Comparison of ENCODE assay signal across 1 cellular context in the genomic region with DNA sequence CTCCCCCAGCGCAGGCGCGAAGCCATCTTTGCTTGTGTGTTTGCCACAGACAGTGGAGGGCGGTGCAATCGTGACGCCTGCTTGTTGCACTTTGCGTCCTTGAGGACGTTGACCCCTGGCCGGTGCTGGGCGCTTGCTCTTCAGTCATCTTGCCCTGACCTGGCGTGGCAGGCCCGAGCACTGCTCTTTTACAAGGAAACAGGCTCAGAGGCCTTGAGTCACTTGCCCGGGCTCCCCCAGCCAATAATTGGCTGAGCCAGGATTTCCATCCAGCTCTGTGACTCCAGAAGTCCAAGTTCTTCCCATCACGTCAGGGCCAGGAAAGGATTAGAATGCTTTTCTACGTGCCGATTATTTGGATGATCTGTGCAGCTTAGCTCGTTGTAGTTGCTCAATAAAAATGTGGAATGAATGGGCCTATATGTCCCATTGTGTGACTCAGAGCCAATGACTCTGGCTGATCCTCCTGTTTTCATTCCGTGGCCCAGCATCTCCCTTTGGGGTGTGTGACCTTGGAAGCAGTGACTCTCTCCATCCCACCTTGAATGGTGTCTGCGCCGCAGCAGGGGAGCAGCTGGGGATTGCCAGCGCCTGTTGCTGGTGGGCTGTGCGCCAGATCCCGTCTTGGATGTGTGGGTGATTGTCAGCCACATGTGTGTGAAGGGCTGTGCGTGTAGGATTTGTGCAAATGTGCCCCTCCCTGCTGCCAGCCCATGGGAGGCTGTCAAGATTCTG.
TF ChIP-seq lines count a peak whose summit lies in the region.

No MANE protein-coding gene starts in this region.

TF ChIP-seq in HepG2, 621 proteins besides CTCF, POLR2A, EP300 and RAD21 (continued from another document and continues in another):
- 0 out of 2 replicates have a peak, but pooled peaks have one; percentile 69 for TF ChIP-seq TFAP4 (IDR thresholded peaks at IDR 0.05; ENCODE audit: borderline replicate concordance, low read depth)
- TF ChIP-seq CSRNP1 (CRISPR knock-in tag; IDR thresholded peaks at IDR 0.05): peak; percentile 92
- TF ChIP-seq ZNF496 (CRISPR knock-in tag; IDR thresholded peaks at IDR 0.05; ENCODE audit: insufficient replicate concordance): no peak
- TF ChIP-seq, protein P1, sequence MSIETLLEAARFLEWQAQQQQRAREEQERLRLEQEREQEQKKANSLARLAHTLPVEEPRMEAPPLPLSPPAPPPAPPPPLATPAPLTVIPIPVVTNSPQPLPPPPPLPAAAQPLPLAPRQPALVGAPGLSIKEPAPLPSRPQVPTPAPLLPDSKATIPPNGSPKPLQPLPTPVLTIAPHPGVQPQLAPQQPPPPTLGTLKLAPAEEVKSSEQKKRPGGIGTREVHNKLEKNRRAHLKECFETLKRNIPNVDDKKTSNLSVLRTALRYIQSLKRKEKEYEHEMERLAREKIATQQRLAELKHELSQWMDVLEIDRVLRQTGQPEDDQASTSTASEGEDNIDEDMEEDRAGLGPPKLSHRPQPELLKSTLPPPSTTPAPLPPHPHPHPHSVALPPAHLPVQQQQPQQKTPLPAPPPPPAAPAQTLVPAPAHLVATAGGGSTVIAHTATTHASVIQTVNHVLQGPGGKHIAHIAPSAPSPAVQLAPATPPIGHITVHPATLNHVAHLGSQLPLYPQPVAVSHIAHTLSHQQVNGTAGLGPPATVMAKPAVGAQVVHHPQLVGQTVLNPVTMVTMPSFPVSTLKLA (IDR thresholded peaks at IDR 0.05): peak; percentile 29; the same call in 1 of the 2 replicates
- TF ChIP-seq SALL1 (CRISPR knock-in tag; IDR thresholded peaks at IDR 0.05): peak; percentile 87
- TF ChIP-seq, protein P2, sequence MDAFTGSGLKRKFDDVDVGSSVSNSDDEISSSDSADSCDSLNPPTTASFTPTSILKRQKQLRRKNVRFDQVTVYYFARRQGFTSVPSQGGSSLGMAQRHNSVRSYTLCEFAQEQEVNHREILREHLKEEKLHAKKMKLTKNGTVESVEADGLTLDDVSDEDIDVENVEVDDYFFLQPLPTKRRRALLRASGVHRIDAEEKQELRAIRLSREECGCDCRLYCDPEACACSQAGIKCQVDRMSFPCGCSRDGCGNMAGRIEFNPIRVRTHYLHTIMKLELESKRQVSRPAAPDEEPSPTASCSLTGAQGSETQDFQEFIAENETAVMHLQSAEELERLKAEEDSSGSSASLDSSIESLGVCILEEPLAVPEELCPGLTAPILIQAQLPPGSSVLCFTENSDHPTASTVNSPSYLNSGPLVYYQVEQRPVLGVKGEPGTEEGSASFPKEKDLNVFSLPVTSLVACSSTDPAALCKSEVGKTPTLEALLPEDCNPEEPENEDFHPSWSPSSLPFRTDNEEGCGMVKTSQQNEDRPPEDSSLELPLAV (CRISPR knock-in tag; conservative IDR thresholded peaks at IDR 0.05; ENCODE audit: low read depth): no peak
- TF ChIP-seq FOXP4 (CRISPR knock-in tag; IDR thresholded peaks at IDR 0.05): peak; percentile 96
- no peak for TF ChIP-seq ZNF234 (CRISPR knock-in tag; conservative IDR thresholded peaks at IDR 0.05)
- TF ChIP-seq WIZ (CRISPR knock-in tag; IDR thresholded peaks at IDR 0.05): no peak
- no peak for TF ChIP-seq ZNF382 (CRISPR knock-in tag; IDR thresholded peaks at IDR 0.05; ENCODE audit: borderline replicate concordance)
- peak; percentile 56; the same call in 1 of the 2 replicates for TF ChIP-seq ZNF264 (CRISPR knock-in tag; IDR thresholded peaks at IDR 0.05)
- 0 out of 2 replicates have a peak, but pooled peaks have one; percentile 34 for TF ChIP-seq ZNF563 (CRISPR knock-in tag; IDR thresholded peaks at IDR 0.05)
- TF ChIP-seq ZNF501 (CRISPR knock-in tag; IDR thresholded peaks at IDR 0.05): peak; percentile 80
- peak; percentile 97 for TF ChIP-seq HOXA3 (CRISPR knock-in tag; IDR thresholded peaks at IDR 0.05)
- TF ChIP-seq SMAD3 (CRISPR knock-in tag; IDR thresholded peaks at IDR 0.05): peak; percentile 88
- TF ChIP-seq MYNN (CRISPR knock-in tag; IDR thresholded peaks at IDR 0.05; ENCODE audit: low read depth): no peak
- TF ChIP-seq CAMTA2 (CRISPR knock-in tag; IDR thresholded peaks at IDR 0.05; ENCODE audit: borderline replicate concordance): no peak
- TF ChIP-seq STAT5B (CRISPR knock-in tag; IDR thresholded peaks at IDR 0.05): no peak
- TF ChIP-seq, protein P3, sequence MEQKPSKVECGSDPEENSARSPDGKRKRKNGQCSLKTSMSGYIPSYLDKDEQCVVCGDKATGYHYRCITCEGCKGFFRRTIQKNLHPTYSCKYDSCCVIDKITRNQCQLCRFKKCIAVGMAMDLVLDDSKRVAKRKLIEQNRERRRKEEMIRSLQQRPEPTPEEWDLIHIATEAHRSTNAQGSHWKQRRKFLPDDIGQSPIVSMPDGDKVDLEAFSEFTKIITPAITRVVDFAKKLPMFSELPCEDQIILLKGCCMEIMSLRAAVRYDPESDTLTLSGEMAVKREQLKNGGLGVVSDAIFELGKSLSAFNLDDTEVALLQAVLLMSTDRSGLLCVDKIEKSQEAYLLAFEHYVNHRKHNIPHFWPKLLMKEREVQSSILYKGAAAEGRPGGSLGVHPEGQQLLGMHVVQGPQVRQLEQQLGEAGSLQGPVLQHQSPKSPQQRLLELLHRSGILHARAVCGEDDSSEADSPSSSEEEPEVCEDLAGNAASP (CRISPR knock-in tag; IDR thresholded peaks at IDR 0.05; ENCODE audit: borderline replicate concordance): peak; percentile 96
- TF ChIP-seq ZBTB20 (CRISPR knock-in tag; IDR thresholded peaks at IDR 0.05; ENCODE audit: borderline replicate concordance, low read depth): peak; percentile 67; the same call in 1 of the 2 replicates
- no peak for TF ChIP-seq FIP1L1 (IDR thresholded peaks at IDR 0.05; ENCODE audit: borderline replicate concordance, insufficient read depth, low read depth, low read length)
- peak; percentile 65 for TF ChIP-seq TEAD3 (CRISPR knock-in tag; optimal IDR thresholded peaks at IDR 0.05; ENCODE audit: borderline replicate concordance)
- TF ChIP-seq RAD51 (IDR thresholded peaks at IDR 0.05; ENCODE audit: borderline replicate concordance): no peak
- no peak for TF ChIP-seq NR1H2 (CRISPR knock-in tag; IDR thresholded peaks at IDR 0.05; ENCODE audit: borderline replicate concordance, low read depth)
- no peak for TF ChIP-seq MATR3 (CRISPR knock-in tag; IDR thresholded peaks at IDR 0.05)
- peak; percentile 84 for TF ChIP-seq DPF2 (CRISPR knock-in tag; IDR thresholded peaks at IDR 0.05; ENCODE audit: borderline replicate concordance, low read depth)
- no peak for TF ChIP-seq ZKSCAN1 (IDR thresholded peaks at IDR 0.05; ENCODE audit: low read length)
- no peak for TF ChIP-seq ZNF672 (CRISPR knock-in tag; IDR thresholded peaks at IDR 0.05)
- TF ChIP-seq CENPT (CRISPR knock-in tag; IDR thresholded peaks at IDR 0.05; ENCODE audit: low read depth): no peak
- peak; percentile 86; the same call in 1 of the 2 replicates for TF ChIP-seq SIN3A (IDR thresholded peaks at IDR 0.05; ENCODE audit: borderline replicate concordance, low read depth, low read length)
- TF ChIP-seq RARA (CRISPR knock-in tag; IDR thresholded peaks at IDR 0.05): peak; percentile 92
- TF ChIP-seq MYC (CRISPR knock-in tag; IDR thresholded peaks at IDR 0.05; ENCODE audit: borderline replicate concordance): peak; percentile 81
- peak; percentile 79 for TF ChIP-seq ZMYM2 (CRISPR knock-in tag; IDR thresholded peaks at IDR 0.05)
- peak; percentile 85; the same call in 1 of the 2 replicates for TF ChIP-seq ZNF281 (CRISPR knock-in tag; IDR thresholded peaks at IDR 0.05; ENCODE audit: borderline replicate concordance)
- TF ChIP-seq ZNF337 (CRISPR knock-in tag; IDR thresholded peaks at IDR 0.05; ENCODE audit: borderline replicate concordance, low read depth): no peak
- peak; percentile 91 for TF ChIP-seq MED1 (CRISPR knock-in tag; IDR thresholded peaks at IDR 0.05)
- TF ChIP-seq SMAD9 (CRISPR knock-in tag; IDR thresholded peaks at IDR 0.05): no peak
- TF ChIP-seq ZFP36L1 (CRISPR knock-in tag; IDR thresholded peaks at IDR 0.05): peak; percentile 80; the same call in 1 of the 2 replicates
- no peak for TF ChIP-seq NCOA1 (CRISPR knock-in tag; IDR thresholded peaks at IDR 0.05)
- peak; percentile 89 for TF ChIP-seq HNF4G (IDR thresholded peaks at IDR 0.05; ENCODE audit: borderline replicate concordance, low read depth, low read length)
- peak; percentile 86; the same call in 1 of the 2 replicates for TF ChIP-seq HNF4G (CRISPR knock-in tag; IDR thresholded peaks at IDR 0.05; ENCODE audit: borderline replicate concordance, low read depth)
- no peak; the same call in 1 of the 2 replicates for TF ChIP-seq ZFP90 (CRISPR knock-in tag; IDR thresholded peaks at IDR 0.05; ENCODE audit: borderline replicate concordance)
- TF ChIP-seq TIGD3 (CRISPR knock-in tag; IDR thresholded peaks at IDR 0.05; ENCODE audit: borderline replicate concordance): no peak
- no peak for TF ChIP-seq PHF5A (CRISPR knock-in tag; IDR thresholded peaks at IDR 0.05; ENCODE audit: low read depth, unreplicated experiment)
- TF ChIP-seq YY1 (IDR thresholded peaks at IDR 0.05; ENCODE audit: insufficient read depth, insufficient replicate concordance, low read depth, low read length): peak; percentile 87
- 0 out of 2 replicates have a peak, but pooled peaks have one; percentile 59 for TF ChIP-seq ZNF772 (CRISPR knock-in tag; IDR thresholded peaks at IDR 0.05)
- TF ChIP-seq REPIN1 (CRISPR knock-in tag; IDR thresholded peaks at IDR 0.05; ENCODE audit: borderline replicate concordance, low read depth): peak; percentile 92
- no peak for TF ChIP-seq SRF (IDR thresholded peaks at IDR 0.05; ENCODE audit: low read depth, low read length)
- TF ChIP-seq GPN1 (CRISPR knock-in tag; IDR thresholded peaks at IDR 0.05; ENCODE audit: borderline replicate concordance): no peak
- no peak for TF ChIP-seq ZNF841 (CRISPR knock-in tag; IDR thresholded peaks at IDR 0.05; ENCODE audit: borderline replicate concordance)
- TF ChIP-seq ZSCAN22 (CRISPR knock-in tag; IDR thresholded peaks at IDR 0.05): 0 out of 2 replicates have a peak, but pooled peaks have one; percentile 42
- TF ChIP-seq PHF20 (CRISPR knock-in tag; IDR thresholded peaks at IDR 0.05): no peak
- TF ChIP-seq SNAPC2 (CRISPR knock-in tag; IDR thresholded peaks at IDR 0.05): no peak
- no peak for TF ChIP-seq CHD2 (IDR thresholded peaks at IDR 0.05; ENCODE audit: low read depth, low read length)
- peak; percentile 65; the same call in 1 of the 2 replicates for TF ChIP-seq KAT7 (CRISPR knock-in tag; IDR thresholded peaks at IDR 0.05; ENCODE audit: borderline replicate concordance)
- TF ChIP-seq ZNF331 (CRISPR knock-in tag; IDR thresholded peaks at IDR 0.05): peak; percentile 84; the same call in 1 of the 2 replicates
- no peak for TF ChIP-seq MTA3 (CRISPR knock-in tag; IDR thresholded peaks at IDR 0.05)
